Comparison of ENCODE assay signal across 1 cellular context in the genomic region with DNA sequence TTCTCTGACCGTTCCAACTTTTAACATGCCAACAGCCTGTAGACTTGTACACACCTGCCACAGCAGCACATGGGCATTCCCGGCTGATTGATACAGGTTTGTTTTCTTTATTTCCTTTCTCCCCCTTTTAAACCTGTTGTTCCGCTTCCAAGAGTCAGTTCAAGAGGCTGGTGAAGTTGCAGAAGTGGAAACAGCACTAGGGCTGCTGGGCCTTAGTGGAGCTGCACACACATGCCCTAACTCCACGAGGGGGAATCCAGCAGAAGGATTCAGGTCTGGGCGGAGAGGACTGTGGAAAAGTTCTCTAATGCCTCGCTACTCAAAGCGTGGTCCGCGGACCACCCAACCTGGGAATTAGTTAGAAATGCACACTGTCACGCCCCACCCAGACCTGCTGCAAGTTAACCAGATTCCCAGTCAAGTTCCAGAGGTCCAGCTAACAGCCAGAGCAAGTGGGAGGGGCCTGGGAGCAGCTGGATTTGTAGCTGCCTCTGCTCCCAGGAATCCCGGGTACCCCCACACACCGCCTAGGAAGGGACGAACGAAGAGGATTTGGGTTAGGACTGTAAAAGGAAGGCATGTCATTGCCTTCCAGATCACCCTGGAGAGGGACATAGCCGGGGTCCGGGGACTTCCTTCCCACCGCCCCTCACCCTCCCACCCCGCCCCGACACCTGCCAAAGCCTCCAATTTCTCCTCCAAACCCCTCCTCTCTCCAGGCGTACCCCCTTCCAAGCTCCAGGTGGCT.
TF ChIP-seq lines count a peak whose summit lies in the region.

No MANE protein-coding gene starts in this region.

TF ChIP-seq in HepG2, 621 proteins besides CTCF, POLR2A, EP300 and RAD21 (continued from another document and continues in another):
- TF ChIP-seq, protein P1, sequence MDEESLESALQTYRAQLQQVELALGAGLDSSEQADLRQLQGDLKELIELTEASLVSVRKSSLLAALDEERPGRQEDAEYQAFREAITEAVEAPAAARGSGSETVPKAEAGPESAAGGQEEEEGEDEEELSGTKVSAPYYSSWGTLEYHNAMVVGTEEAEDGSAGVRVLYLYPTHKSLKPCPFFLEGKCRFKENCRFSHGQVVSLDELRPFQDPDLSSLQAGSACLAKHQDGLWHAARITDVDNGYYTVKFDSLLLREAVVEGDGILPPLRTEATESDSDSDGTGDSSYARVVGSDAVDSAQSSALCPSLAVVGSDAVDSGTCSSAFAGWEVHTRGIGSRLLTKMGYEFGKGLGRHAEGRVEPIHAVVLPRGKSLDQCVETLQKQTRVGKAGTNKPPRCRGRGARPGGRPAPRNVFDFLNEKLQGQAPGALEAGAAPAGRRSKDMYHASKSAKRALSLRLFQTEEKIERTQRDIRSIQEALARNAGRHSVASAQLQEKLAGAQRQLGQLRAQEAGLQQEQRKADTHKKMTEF (CRISPR knock-in tag; IDR thresholded peaks at IDR 0.05), result no peak
- TF ChIP-seq CENPT (CRISPR knock-in tag; IDR thresholded peaks at IDR 0.05; ENCODE audit: low read depth) (no peak), ETV6 (CRISPR knock-in tag; conservative IDR thresholded peaks at IDR 0.05) (no peak), SMAD3 (CRISPR knock-in tag; IDR thresholded peaks at IDR 0.05) (no peak; the same call in 1 of the 2 replicates), FIP1L1 (IDR thresholded peaks at IDR 0.05; ENCODE audit: borderline replicate concordance, insufficient read depth, low read depth, low read length) (no peak), HNRNPH1 (optimal IDR thresholded peaks at IDR 0.05; ENCODE audit: low read depth, low read length) (peak; percentile 57), TEAD3 (CRISPR knock-in tag; optimal IDR thresholded peaks at IDR 0.05; ENCODE audit: borderline replicate concordance) (no peak), FOXJ3 (CRISPR knock-in tag; IDR thresholded peaks at IDR 0.05; ENCODE audit: borderline replicate concordance) (0 out of 2 replicates have a peak, but pooled peaks have one; percentile 24), ZIK1 (CRISPR knock-in tag; IDR thresholded peaks at IDR 0.05; ENCODE audit: borderline replicate concordance, low read depth) (no peak), NFKBIZ (CRISPR knock-in tag; IDR thresholded peaks at IDR 0.05) (0 out of 2 replicates have a peak, but pooled peaks have one; percentile 20), TRIM24 (CRISPR knock-in tag; IDR thresholded peaks at IDR 0.05) (no peak), PHB2 (IDR thresholded peaks at IDR 0.05; ENCODE audit: partially characterized antibody) (no peak), NFIC (IDR thresholded peaks at IDR 0.05; ENCODE audit: low read length) (no peak), HOXA3 (CRISPR knock-in tag; IDR thresholded peaks at IDR 0.05) (peak; percentile 23; the same call in 1 of the 2 replicates), RFX3 (CRISPR knock-in tag; IDR thresholded peaks at IDR 0.05) (no peak), KAT2B (IDR thresholded peaks at IDR 0.05; ENCODE audit: borderline replicate concordance, low read depth, low read length) (no peak), ZNF749 (CRISPR knock-in tag; IDR thresholded peaks at IDR 0.05; ENCODE audit: borderline replicate concordance) (no peak; the same call in 1 of the 2 replicates), ZNF562 (CRISPR knock-in tag; IDR thresholded peaks at IDR 0.05; ENCODE audit: borderline replicate concordance) (no peak), RXRB (CRISPR knock-in tag; IDR thresholded peaks at IDR 0.05; ENCODE audit: borderline replicate concordance) (no peak), HNF4G (IDR thresholded peaks at IDR 0.05; ENCODE audit: borderline replicate concordance, low read depth, low read length) (no peak), HNF4G (CRISPR knock-in tag; IDR thresholded peaks at IDR 0.05; ENCODE audit: borderline replicate concordance, low read depth) (no peak; the same call in 1 of the 2 replicates), SETDB1 (CRISPR knock-in tag; IDR thresholded peaks at IDR 0.05; ENCODE audit: borderline replicate concordance) (no peak), FOXK1 (CRISPR knock-in tag; IDR thresholded peaks at IDR 0.05; ENCODE audit: borderline replicate concordance, low read depth) (no peak), ZNF552 (CRISPR knock-in tag; IDR thresholded peaks at IDR 0.05; ENCODE audit: borderline replicate concordance) (no peak), THAP11 (CRISPR knock-in tag; IDR thresholded peaks at IDR 0.05) (no peak), ZNF75D (CRISPR knock-in tag; IDR thresholded peaks at IDR 0.05; ENCODE audit: borderline replicate concordance) (no peak), TBX3 (IDR thresholded peaks at IDR 0.05; ENCODE audit: borderline replicate concordance) (no peak), SRSF9 (IDR thresholded peaks at IDR 0.05; ENCODE audit: borderline replicate concordance, insufficient read depth, low read depth, low read length, poor library complexity, severe bottlenecking) (no peak)
- TF ChIP-seq, protein P2, sequence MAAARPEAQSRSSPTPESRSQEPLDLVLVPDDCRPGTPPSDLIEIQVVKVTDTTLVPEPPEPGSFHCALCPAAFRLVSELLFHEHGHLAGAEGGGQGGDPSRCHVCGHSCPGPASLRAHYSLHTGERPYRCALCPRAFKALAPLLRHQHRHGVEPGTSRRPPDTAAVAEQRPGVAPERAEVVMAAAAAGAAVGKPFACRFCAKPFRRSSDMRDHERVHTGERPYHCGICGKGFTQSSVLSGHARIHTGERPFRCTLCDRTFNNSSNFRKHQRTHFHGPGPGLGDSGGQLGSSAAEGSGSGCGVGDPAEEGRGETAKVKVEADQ (CRISPR knock-in tag; IDR thresholded peaks at IDR 0.05; ENCODE audit: borderline replicate concordance), result no peak
- TF ChIP-seq, protein P3, sequence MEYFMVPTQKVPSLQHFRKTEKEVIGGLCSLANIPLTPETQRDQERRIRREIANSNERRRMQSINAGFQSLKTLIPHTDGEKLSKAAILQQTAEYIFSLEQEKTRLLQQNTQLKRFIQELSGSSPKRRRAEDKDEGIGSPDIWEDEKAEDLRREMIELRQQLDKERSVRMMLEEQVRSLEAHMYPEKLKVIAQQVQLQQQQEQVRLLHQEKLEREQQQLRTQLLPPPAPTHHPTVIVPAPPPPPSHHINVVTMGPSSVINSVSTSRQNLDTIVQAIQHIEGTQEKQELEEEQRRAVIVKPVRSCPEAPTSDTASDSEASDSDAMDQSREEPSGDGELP (IDR thresholded peaks at IDR 0.05; ENCODE audit: borderline replicate concordance, low read depth), result peak; percentile 85
- TF ChIP-seq, protein P4, sequence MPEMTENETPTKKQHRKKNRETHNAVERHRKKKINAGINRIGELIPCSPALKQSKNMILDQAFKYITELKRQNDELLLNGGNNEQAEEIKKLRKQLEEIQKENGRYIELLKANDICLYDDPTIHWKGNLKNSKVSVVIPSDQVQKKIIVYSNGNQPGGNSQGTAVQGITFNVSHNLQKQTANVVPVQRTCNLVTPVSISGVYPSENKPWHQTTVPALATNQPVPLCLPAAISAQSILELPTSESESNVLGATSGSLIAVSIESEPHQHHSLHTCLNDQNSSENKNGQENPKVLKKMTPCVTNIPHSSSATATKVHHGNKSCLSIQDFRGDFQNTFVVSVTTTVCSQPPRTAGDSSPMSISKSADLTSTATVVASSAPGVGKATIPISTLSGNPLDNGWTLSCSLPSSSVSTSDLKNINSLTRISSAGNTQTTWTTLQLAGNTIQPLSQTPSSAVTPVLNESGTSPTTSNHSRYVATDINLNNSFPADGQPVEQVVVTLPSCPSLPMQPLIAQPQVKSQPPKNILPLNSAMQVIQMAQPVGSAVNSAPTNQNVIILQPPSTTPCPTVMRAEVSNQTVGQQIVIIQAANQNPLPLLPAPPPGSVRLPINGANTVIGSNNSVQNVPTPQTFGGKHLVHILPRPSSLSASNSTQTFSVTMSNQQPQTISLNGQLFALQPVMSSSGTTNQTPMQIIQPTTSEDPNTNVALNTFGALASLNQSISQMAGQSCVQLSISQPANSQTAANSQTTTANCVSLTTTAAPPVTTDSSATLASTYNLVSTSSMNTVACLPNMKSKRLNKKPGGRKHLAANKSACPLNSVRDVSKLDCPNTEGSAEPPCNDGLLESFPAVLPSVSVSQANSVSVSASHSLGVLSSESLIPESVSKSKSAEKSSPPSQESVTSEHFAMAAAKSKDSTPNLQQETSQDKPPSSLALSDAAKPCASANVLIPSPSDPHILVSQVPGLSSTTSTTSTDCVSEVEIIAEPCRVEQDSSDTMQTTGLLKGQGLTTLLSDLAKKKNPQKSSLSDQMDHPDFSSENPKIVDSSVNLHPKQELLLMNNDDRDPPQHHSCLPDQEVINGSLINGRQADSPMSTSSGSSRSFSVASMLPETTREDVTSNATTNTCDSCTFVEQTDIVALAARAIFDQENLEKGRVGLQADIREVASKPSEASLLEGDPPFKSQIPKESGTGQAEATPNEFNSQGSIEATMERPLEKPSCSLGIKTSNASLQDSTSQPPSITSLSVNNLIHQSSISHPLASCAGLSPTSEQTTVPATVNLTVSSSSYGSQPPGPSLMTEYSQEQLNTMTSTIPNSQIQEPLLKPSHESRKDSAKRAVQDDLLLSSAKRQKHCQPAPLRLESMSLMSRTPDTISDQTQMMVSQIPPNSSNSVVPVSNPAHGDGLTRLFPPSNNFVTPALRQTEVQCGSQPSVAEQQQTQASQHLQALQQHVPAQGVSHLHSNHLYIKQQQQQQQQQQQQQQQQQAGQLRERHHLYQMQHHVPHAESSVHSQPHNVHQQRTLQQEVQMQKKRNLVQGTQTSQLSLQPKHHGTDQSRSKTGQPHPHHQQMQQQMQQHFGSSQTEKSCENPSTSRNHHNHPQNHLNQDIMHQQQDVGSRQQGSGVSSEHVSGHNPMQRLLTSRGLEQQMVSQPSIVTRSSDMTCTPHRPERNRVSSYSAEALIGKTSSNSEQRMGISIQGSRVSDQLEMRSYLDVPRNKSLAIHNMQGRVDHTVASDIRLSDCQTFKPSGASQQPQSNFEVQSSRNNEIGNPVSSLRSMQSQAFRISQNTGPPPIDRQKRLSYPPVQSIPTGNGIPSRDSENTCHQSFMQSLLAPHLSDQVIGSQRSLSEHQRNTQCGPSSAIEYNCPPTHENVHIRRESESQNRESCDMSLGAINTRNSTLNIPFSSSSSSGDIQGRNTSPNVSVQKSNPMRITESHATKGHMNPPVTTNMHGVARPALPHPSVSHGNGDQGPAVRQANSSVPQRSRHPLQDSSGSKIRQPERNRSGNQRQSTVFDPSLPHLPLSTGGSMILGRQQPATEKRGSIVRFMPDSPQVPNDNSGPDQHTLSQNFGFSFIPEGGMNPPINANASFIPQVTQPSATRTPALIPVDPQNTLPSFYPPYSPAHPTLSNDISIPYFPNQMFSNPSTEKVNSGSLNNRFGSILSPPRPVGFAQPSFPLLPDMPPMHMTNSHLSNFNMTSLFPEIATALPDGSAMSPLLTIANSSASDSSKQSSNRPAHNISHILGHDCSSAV (CRISPR knock-in tag; IDR thresholded peaks at IDR 0.05; ENCODE audit: borderline replicate concordance), result no peak
- TF ChIP-seq, protein P5, sequence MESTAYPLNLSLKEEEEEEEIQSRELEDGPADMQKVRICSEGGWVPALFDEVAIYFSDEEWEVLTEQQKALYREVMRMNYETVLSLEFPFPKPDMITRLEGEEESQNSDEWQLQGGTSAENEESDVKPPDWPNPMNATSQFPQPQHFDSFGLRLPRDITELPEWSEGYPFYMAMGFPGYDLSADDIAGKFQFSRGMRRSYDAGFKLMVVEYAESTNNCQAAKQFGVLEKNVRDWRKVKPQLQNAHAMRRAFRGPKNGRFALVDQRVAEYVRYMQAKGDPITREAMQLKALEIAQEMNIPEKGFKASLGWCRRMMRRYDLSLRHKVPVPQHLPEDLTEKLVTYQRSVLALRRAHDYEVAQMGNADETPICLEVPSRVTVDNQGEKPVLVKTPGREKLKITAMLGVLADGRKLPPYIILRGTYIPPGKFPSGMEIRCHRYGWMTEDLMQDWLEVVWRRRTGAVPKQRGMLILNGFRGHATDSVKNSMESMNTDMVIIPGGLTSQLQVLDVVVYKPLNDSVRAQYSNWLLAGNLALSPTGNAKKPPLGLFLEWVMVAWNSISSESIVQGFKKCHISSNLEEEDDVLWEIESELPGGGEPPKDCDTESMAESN (CRISPR knock-in tag; conservative IDR thresholded peaks at IDR 0.05), result no peak
- TF ChIP-seq, protein P6, sequence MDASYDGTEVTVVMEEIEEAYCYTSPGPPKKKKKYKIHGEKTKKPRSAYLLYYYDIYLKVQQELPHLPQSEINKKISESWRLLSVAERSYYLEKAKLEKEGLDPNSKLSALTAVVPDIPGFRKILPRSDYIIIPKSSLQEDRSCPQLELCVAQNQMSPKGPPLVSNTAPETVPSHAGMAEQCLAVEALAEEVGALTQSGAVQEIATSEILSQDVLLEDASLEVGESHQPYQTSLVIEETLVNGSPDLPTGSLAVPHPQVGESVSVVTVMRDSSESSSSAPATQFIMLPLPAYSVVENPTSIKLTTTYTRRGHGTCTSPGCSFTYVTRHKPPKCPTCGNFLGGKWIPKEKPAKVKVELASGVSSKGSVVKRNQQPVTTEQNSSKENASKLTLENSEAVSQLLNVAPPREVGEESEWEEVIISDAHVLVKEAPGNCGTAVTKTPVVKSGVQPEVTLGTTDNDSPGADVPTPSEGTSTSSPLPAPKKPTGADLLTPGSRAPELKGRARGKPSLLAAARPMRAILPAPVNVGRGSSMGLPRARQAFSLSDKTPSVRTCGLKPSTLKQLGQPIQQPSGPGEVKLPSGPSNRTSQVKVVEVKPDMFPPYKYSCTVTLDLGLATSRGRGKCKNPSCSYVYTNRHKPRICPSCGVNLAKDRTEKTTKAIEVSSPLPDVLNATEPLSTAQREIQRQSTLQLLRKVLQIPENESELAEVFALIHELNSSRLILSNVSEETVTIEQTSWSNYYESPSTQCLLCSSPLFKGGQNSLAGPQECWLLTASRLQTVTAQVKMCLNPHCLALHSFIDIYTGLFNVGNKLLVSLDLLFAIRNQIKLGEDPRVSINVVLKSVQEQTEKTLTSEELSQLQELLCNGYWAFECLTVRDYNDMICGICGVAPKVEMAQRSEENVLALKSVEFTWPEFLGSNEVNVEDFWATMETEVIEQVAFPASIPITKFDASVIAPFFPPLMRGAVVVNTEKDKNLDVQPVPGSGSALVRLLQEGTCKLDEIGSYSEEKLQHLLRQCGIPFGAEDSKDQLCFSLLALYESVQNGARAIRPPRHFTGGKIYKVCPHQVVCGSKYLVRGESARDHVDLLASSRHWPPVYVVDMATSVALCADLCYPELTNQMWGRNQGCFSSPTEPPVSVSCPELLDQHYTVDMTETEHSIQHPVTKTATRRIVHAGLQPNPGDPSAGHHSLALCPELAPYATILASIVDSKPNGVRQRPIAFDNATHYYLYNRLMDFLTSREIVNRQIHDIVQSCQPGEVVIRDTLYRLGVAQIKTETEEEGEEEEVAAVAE (CRISPR knock-in tag; IDR thresholded peaks at IDR 0.05; ENCODE audit: borderline replicate concordance), result 0 out of 2 replicates have a peak, but pooled peaks have one; percentile 17
- TF ChIP-seq, protein P7, sequence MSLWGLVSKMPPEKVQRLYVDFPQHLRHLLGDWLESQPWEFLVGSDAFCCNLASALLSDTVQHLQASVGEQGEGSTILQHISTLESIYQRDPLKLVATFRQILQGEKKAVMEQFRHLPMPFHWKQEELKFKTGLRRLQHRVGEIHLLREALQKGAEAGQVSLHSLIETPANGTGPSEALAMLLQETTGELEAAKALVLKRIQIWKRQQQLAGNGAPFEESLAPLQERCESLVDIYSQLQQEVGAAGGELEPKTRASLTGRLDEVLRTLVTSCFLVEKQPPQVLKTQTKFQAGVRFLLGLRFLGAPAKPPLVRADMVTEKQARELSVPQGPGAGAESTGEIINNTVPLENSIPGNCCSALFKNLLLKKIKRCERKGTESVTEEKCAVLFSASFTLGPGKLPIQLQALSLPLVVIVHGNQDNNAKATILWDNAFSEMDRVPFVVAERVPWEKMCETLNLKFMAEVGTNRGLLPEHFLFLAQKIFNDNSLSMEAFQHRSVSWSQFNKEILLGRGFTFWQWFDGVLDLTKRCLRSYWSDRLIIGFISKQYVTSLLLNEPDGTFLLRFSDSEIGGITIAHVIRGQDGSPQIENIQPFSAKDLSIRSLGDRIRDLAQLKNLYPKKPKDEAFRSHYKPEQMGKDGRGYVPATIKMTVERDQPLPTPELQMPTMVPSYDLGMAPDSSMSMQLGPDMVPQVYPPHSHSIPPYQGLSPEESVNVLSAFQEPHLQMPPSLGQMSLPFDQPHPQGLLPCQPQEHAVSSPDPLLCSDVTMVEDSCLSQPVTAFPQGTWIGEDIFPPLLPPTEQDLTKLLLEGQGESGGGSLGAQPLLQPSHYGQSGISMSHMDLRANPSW (CRISPR knock-in tag; IDR thresholded peaks at IDR 0.05; ENCODE audit: borderline replicate concordance), result 0 out of 2 replicates have a peak, but pooled peaks have one; percentile 67
